ENCODE assay signal across 2 cellular contexts in the genomic region with DNA sequence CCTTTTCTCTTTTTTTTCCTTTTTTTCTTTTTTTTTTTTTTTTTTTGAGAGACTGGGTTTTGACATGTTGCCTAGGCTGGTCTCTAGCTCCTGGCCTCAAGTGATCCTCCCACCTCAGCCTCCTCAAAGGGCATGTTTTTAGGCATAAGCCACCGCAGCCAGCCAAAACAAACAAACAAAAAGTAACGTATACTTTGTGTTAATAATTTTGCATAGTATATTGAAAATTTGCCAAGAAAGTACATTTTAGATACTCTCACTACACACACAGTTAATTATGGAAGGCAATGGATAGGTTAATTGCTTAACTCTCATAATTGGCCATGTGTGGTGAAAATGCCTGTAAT.
TF ChIP-seq lines count a peak whose summit lies in the region.

No MANE protein-coding gene starts in this region.

TF ChIP-seq in SK-N-SH, 30 proteins besides CTCF, POLR2A, EP300 and RAD21:
- TF ChIP-seq RCOR1 (IDR thresholded peaks at IDR 0.05; ENCODE audit: low read length) (no peak), IRF3 (IDR thresholded peaks at IDR 0.05; ENCODE audit: low read depth, low read length) (no peak), CHD2 (IDR thresholded peaks at IDR 0.05; ENCODE audit: low read length, partially characterized antibody) (no peak), FOXJ3 (CRISPR knock-in tag; IDR thresholded peaks at IDR 0.05) (no peak), USF2 (IDR thresholded peaks at IDR 0.05; ENCODE audit: borderline replicate concordance, low read depth, low read length) (no peak), NFIC (IDR thresholded peaks at IDR 0.05; ENCODE audit: borderline replicate concordance) (no peak), SMC3 (IDR thresholded peaks at IDR 0.05; ENCODE audit: low read depth, low read length) (no peak), ELF1 (IDR thresholded peaks at IDR 0.05) (no peak), RFX5 (IDR thresholded peaks at IDR 0.05; ENCODE audit: low read length) (no peak), EZH2phosphoT487 (IDR thresholded peaks at IDR 0.05; ENCODE audit: borderline replicate concordance, low read depth) (no peak)
- TF ChIP-seq, protein P1, sequence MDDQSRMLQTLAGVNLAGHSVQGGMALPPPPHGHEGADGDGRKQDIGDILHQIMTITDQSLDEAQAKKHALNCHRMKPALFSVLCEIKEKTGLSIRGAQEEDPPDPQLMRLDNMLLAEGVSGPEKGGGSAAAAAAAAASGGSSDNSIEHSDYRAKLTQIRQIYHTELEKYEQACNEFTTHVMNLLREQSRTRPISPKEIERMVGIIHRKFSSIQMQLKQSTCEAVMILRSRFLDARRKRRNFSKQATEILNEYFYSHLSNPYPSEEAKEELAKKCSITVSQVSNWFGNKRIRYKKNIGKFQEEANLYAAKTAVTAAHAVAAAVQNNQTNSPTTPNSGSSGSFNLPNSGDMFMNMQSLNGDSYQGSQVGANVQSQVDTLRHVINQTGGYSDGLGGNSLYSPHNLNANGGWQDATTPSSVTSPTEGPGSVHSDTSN (IDR thresholded peaks at IDR 0.05), result no peak
- TF ChIP-seq, protein P2, sequence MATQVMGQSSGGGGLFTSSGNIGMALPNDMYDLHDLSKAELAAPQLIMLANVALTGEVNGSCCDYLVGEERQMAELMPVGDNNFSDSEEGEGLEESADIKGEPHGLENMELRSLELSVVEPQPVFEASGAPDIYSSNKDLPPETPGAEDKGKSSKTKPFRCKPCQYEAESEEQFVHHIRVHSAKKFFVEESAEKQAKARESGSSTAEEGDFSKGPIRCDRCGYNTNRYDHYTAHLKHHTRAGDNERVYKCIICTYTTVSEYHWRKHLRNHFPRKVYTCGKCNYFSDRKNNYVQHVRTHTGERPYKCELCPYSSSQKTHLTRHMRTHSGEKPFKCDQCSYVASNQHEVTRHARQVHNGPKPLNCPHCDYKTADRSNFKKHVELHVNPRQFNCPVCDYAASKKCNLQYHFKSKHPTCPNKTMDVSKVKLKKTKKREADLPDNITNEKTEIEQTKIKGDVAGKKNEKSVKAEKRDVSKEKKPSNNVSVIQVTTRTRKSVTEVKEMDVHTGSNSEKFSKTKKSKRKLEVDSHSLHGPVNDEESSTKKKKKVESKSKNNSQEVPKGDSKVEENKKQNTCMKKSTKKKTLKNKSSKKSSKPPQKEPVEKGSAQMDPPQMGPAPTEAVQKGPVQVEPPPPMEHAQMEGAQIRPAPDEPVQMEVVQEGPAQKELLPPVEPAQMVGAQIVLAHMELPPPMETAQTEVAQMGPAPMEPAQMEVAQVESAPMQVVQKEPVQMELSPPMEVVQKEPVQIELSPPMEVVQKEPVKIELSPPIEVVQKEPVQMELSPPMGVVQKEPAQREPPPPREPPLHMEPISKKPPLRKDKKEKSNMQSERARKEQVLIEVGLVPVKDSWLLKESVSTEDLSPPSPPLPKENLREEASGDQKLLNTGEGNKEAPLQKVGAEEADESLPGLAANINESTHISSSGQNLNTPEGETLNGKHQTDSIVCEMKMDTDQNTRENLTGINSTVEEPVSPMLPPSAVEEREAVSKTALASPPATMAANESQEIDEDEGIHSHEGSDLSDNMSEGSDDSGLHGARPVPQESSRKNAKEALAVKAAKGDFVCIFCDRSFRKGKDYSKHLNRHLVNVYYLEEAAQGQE (IDR thresholded peaks at IDR 0.05; ENCODE audit: low read depth, low read length), result no peak
- TF ChIP-seq, protein P3, sequence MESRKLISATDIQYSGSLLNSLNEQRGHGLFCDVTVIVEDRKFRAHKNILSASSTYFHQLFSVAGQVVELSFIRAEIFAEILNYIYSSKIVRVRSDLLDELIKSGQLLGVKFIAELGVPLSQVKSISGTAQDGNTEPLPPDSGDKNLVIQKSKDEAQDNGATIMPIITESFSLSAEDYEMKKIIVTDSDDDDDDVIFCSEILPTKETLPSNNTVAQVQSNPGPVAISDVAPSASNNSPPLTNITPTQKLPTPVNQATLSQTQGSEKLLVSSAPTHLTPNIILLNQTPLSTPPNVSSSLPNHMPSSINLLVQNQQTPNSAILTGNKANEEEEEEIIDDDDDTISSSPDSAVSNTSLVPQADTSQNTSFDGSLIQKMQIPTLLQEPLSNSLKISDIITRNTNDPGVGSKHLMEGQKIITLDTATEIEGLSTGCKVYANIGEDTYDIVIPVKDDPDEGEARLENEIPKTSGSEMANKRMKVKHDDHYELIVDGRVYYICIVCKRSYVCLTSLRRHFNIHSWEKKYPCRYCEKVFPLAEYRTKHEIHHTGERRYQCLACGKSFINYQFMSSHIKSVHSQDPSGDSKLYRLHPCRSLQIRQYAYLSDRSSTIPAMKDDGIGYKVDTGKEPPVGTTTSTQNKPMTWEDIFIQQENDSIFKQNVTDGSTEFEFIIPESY (IDR thresholded peaks at IDR 0.05; ENCODE audit: borderline replicate concordance, low read depth), result no peak

TF ChIP-seq in SK-N-SH treated with all-trans-retinoic acid at 6 μM for 48 hours, 23 proteins besides CTCF, POLR2A, EP300 and RAD21:
- TF ChIP-seq, protein P4, sequence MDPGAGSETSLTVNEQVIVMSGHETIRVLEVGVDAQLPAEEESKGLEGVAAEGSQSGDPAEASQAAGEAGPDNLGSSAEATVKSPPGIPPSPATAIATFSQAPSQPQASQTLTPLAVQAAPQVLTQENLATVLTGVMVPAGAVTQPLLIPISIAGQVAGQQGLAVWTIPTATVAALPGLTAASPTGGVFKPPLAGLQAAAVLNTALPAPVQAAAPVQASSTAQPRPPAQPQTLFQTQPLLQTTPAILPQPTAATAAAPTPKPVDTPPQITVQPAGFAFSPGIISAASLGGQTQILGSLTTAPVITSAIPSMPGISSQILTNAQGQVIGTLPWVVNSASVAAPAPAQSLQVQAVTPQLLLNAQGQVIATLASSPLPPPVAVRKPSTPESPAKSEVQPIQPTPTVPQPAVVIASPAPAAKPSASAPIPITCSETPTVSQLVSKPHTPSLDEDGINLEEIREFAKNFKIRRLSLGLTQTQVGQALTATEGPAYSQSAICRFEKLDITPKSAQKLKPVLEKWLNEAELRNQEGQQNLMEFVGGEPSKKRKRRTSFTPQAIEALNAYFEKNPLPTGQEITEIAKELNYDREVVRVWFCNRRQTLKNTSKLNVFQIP (CRISPR knock-in tag; IDR thresholded peaks at IDR 0.05; ENCODE audit: borderline replicate concordance, low read depth), result no peak
- TF ChIP-seq RARB (CRISPR knock-in tag; IDR thresholded peaks at IDR 0.05), result no peak
- no peak for TF ChIP-seq ZC3H10 (CRISPR knock-in tag; IDR thresholded peaks at IDR 0.05)
- TF ChIP-seq, protein P5, sequence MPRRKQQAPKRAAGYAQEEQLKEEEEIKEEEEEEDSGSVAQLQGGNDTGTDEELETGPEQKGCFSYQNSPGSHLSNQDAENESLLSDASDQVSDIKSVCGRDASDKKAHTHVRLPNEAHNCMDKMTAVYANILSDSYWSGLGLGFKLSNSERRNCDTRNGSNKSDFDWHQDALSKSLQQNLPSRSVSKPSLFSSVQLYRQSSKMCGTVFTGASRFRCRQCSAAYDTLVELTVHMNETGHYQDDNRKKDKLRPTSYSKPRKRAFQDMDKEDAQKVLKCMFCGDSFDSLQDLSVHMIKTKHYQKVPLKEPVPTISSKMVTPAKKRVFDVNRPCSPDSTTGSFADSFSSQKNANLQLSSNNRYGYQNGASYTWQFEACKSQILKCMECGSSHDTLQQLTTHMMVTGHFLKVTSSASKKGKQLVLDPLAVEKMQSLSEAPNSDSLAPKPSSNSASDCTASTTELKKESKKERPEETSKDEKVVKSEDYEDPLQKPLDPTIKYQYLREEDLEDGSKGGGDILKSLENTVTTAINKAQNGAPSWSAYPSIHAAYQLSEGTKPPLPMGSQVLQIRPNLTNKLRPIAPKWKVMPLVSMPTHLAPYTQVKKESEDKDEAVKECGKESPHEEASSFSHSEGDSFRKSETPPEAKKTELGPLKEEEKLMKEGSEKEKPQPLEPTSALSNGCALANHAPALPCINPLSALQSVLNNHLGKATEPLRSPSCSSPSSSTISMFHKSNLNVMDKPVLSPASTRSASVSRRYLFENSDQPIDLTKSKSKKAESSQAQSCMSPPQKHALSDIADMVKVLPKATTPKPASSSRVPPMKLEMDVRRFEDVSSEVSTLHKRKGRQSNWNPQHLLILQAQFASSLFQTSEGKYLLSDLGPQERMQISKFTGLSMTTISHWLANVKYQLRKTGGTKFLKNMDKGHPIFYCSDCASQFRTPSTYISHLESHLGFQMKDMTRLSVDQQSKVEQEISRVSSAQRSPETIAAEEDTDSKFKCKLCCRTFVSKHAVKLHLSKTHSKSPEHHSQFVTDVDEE (CRISPR knock-in tag; IDR thresholded peaks at IDR 0.05), result no peak
- TF ChIP-seq ISL1 (CRISPR knock-in tag; IDR thresholded peaks at IDR 0.05), result no peak
- TF ChIP-seq ZNF565 (CRISPR knock-in tag; conservative IDR thresholded peaks at IDR 0.05; ENCODE audit: low read depth), result no peak
- no peak for TF ChIP-seq BACH2 (CRISPR knock-in tag; IDR thresholded peaks at IDR 0.05; ENCODE audit: borderline replicate concordance)
- TF ChIP-seq, protein P6, sequence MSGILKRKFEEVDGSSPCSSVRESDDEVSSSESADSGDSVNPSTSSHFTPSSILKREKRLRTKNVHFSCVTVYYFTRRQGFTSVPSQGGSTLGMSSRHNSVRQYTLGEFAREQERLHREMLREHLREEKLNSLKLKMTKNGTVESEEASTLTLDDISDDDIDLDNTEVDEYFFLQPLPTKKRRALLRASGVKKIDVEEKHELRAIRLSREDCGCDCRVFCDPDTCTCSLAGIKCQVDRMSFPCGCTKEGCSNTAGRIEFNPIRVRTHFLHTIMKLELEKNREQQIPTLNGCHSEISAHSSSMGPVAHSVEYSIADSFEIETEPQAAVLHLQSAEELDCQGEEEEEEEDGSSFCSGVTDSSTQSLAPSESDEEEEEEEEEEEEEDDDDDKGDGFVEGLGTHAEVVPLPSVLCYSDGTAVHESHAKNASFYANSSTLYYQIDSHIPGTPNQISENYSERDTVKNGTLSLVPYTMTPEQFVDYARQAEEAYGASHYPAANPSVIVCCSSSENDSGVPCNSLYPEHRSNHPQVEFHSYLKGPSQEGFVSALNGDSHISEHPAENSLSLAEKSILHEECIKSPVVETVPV (CRISPR knock-in tag; IDR thresholded peaks at IDR 0.05), result no peak
- no peak for TF ChIP-seq ZFP3 (CRISPR knock-in tag; IDR thresholded peaks at IDR 0.05)
- TF ChIP-seq CSDC2 (CRISPR knock-in tag; IDR thresholded peaks at IDR 0.05), result no peak
- no peak for TF ChIP-seq ZFP30 (CRISPR knock-in tag; IDR thresholded peaks at IDR 0.05)
- no peak for TF ChIP-seq TCF4 (CRISPR knock-in tag; IDR thresholded peaks at IDR 0.05; ENCODE audit: borderline replicate concordance)
- no peak for TF ChIP-seq PPARA (CRISPR knock-in tag; IDR thresholded peaks at IDR 0.05; ENCODE audit: borderline replicate concordance)
- no peak for TF ChIP-seq TOX (CRISPR knock-in tag; IDR thresholded peaks at IDR 0.05; ENCODE audit: borderline replicate concordance)
- TF ChIP-seq GLIS3 (CRISPR knock-in tag; IDR thresholded peaks at IDR 0.05), result no peak
